ENCODE assay signal across 8 cellular contexts in genomic region chr6:139028242-139028657, GRCh38. TPM values are rescaled to one million over a fixed set of nuclear protein-coding genes. Genes with fewer than 3 reads are reported as not detected.
DNase-seq lines count a peak whose midpoint lies in the region; ATAC-seq and TF ChIP-seq lines count a peak whose summit lies in the region.

No MANE protein-coding gene starts in this region.

- no peaks in the 10 kb centered on the region for H3K9me3 ChIP-seq in Panc1 (ENCODE audit: control insufficient read depth, insufficient read depth, low read depth, low read length)

- peak overlapping the region; percentile 72 to 82 for H3K4me3 ChIP-seq in Panc1 (ENCODE audit: low read depth in 2 of 2, low read length in 2 of 2)
- peak overlapping the region; percentile 86 for H3K4me3 ChIP-seq in fibroblast of the aortic adventitia (ENCODE audit: low read depth, low read length)
- peak overlapping the region; percentile 82 for H3K4me3 ChIP-seq in rectal smooth muscle tissue (ENCODE audit: low read length)

- H3K4me1 ChIP-seq in Panc1 (ENCODE audit: control insufficient read depth, insufficient read depth, low read length) (peaks cover 9% of the 10 kb centered on the region), rectal smooth muscle tissue (ENCODE audit: control insufficient read depth, insufficient read depth, low read length) (no peaks in the 10 kb centered on the region)

- BruUV-seq in Panc1 (replicated peaks; lab: Mats Ljungman, UMichigan) = no TSS peak

- TF ChIP-seq CTCF in Panc1 (IDR thresholded peaks at IDR 0.05) = no peak
- TF ChIP-seq CTCF in fibroblast of the aortic adventitia (IDR thresholded peaks at IDR 0.05; ENCODE audit: insufficient read depth, low read length) = no peak

- H3K27ac ChIP-seq in Panc1 (ENCODE audit: low read length) (peak overlapping the region; percentile 76), rectal smooth muscle tissue (ENCODE audit: low read depth, low read length) (peak overlapping the region; percentile 64)

- H3K36me3 ChIP-seq in Panc1 (ENCODE audit: control insufficient read depth, insufficient read depth, low read length) (no peaks in the 10 kb centered on the region; the same call in 1 of the 2 replicates), rectal smooth muscle tissue (ENCODE audit: control insufficient read depth, insufficient read depth, low read length) (no peaks in the 10 kb centered on the region)

- intact Hi-C loops in Panc1 (cut with micrococcal nuclease; ENCODE audit: unreplicated experiment) = no loop called here

- in situ Hi-C loops in Panc1 (cut with HindIII; ENCODE audit: low pct_unique_long_range_greater_than_20kb, low sequenced_read_pairs) = no loop called here

- no peak for ATAC-seq in Panc1
- no peak for ATAC-seq in GM21825 (IDR thresholded peaks at IDR 0.05; ENCODE audit: unreplicated experiment)

- DNase-seq in NCI-H2107 treated with DMSO at 0.1 percent for 48 hours (lab: John Stamatoyannopoulos, UW; ENCODE audit: unreplicated experiment) = peak; percentile 72
- DNase-seq in NCI-H2107 (lab: John Stamatoyannopoulos, UW) = no peak
- DNase-seq in HCEC 1CT = peak; percentile 56
- no peak for DNase-seq in Panc1 (ENCODE audit: low read depth, low spot score)
- DNase-seq in fibroblast of the aortic adventitia (ENCODE audit: low read depth) = no peak
- DNase-seq in SW480 (ENCODE audit: low spot score) = no peak

- POLR2A ChIA-PET in Panc1 (lab: Charles Lee) = no interaction called here

- H3K27me3 ChIP-seq in Panc1 (ENCODE audit: control insufficient read depth, insufficient read depth, low read length) (no peaks in the 10 kb centered on the region; the same call in 1 of the 2 replicates), rectal smooth muscle tissue (ENCODE audit: control insufficient read depth, insufficient read depth, low read length) (no peaks in the 10 kb centered on the region)

- CTCF ChIA-PET in Panc1 (lab: Charles Lee) = no interaction called here

- peak overlapping the region; percentile 43 for H3K9ac ChIP-seq in rectal smooth muscle tissue (ENCODE audit: low read length)

RNA-seq across cellular contexts. Expression of gene ABRACL, which starts 0.3 kb away (rescaled TPM):
- total RNA-seq in Panc1 (2021; ENCODE audit: unreplicated experiment) (22.2 TPM), fibroblast of the aortic adventitia (ENCODE audit: low replicate concordance) (15.8 and 32.2 TPM in 2 replicates)
- polyA plus RNA-seq in Panc1 (2012; ENCODE audit: insufficient read length) = 14.1 TPM

RNA-seq across cellular contexts. Expression of gene REPS1, which starts 40.2 kb away (rescaled TPM):
- 28.6 TPM for total RNA-seq in Panc1 (2021; ENCODE audit: unreplicated experiment)
- polyA plus RNA-seq in Panc1 (2012; ENCODE audit: insufficient read length) = 16.1 TPM
- 34.9 and 42.6 TPM in 2 replicates for total RNA-seq in fibroblast of the aortic adventitia (ENCODE audit: low replicate concordance)

Comparison
In these comparisons a context has a peak if more than half of its experiments do, and no peak if none do; other contexts are left out.
1. DNase-seq: peak in NCI-H2107 treated with DMSO at 0.1 percent for 48 hours (single experiment) and HCEC 1CT (single experiment); none in NCI-H2107 (single experiment), Panc1 (single experiment), fibroblast of the aortic adventitia (single experiment) and SW480 (single experiment).
2. Peak in every context shown above with its lines, with median percentiles within 50 percentile points of each other: H3K4me3 ChIP-seq.